In the genomic region with DNA sequence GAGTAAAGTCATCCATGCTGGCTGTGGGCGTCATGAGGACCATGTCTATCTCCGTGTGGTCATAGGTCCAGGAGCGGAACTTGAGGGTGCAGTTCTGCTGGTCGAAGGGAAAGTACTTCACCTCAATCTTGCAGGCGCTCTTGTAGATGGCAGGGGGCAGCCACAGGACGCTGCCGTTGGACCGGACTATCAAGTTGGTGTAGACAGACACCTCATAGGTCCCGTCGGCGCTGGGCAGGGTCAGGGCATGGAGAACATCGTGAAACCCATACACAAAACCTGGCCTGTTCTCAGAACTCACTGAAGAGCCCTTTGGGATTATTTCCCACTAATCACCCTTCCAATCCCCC, we compare ENCODE assay signal across 19 cellular contexts. TPM values are rescaled to one million over a fixed set of nuclear protein-coding genes. Genes with fewer than 3 reads are reported as not detected.
A peak's percentile ranks its signal among the peaks of the same experiment; 100 is the strongest.
DNase-seq lines count a peak whose midpoint lies in the region; ATAC-seq and TF ChIP-seq lines count a peak whose summit lies in the region.
"Had no signal": no experiment of that assay in that cellular context is flagged by ENCODE, and none has a peak within 500 bp of the region (broad histone marks: within the 10 kb centered on the region; RNA-seq: fewer than 3 reads in every experiment).

No MANE protein-coding gene starts in this region.

- TF ChIP-seq POLR2A in stomach (IDR thresholded peaks at IDR 0.05) = no peak
- no peak for TF ChIP-seq POLR2A in spleen (IDR thresholded peaks at IDR 0.05)

- CTCF ChIA-PET in activated naive CD4-positive, alpha-beta T cell treated with anti-CD3 and anti-CD28 coated beads for 36 hours (lab: Charles Lee) = no interaction called here

- H3K4me1 ChIP-seq in stomach (no peaks in the 10 kb centered on the region), spleen (no peaks in the 10 kb centered on the region)

- no peak for TF ChIP-seq EP300 in stomach (IDR thresholded peaks at IDR 0.05)

- H3K27me3 ChIP-seq in stomach (peaks cover 0 to 45% (median 13%) of the 10 kb centered on the region in 3 donors), spleen (replicated peaks in 1 of 7) (peaks cover 0 to 22% (median 0%) of the 10 kb centered on the region in 7 donors)
- H3K27me3 ChIP-seq: BE2C had no signal

- H3K36me3 ChIP-seq in stomach (no peaks in the 10 kb centered on the region), spleen (no peaks in the 10 kb centered on the region)

- H3K4me3 ChIP-seq in stomach = no peak overlapping the region
- no peak overlapping the region for H3K4me3 ChIP-seq in spleen
- H3K4me3 ChIP-seq: GM23338 had no signal

- no peak overlapping the region for H3K4me3 Mint-ChIP-seq in activated naive CD4-positive, alpha-beta T cell treated with anti-CD3 and anti-CD28 coated beads for 36 hours
- H3K4me3 Mint-ChIP-seq: CD4-positive, CD25-positive, alpha-beta regulatory T cell; CD8-positive, alpha-beta memory T cell; GM23338 had no signal

- WGBS in stomach, 5 donors = 91 to 94% (median 92%) methylated on average over 9 to 12 of the region's 12 CpGs
- WGBS in spleen, 5 donors = 92 to 95% (median 95%) methylated on average over 12 of the region's 12 CpGs

- H3K36me3 Mint-ChIP-seq in activated naive CD4-positive, alpha-beta T cell treated with anti-CD3 and anti-CD28 coated beads for 36 hours (ENCODE audit: low read depth) = no peaks in the 10 kb centered on the region
- H3K36me3 Mint-ChIP-seq in activated naive CD4-positive, alpha-beta T cell treated with anti-CD3 and anti-CD28 coated beads, Interleukin-2, amount 50 U/mL, for 72 hours = no peaks in the 10 kb centered on the region
- H3K36me3 Mint-ChIP-seq: CD4-positive, CD25-positive, alpha-beta regulatory T cell had no signal

- intact Hi-C loops in activated naive CD4-positive, alpha-beta T cell treated with anti-CD3 and anti-CD28 coated beads for 36 hours (cut with micrococcal nuclease) = no loop called here
- intact Hi-C loops in stomach (cut with DNase I; ENCODE audit: low total_unique reads) (loop anchor here (10.0 kb wide), 1 partner anchor 555 kb away; no protein-coding TSS in a partner anchor), spleen (cut with DNase I; ENCODE audit: low total_unique reads) (no loop called here)

- no peak for DNase-seq in activated naive CD4-positive, alpha-beta T cell treated with anti-CD3 and anti-CD28 coated beads for 36 hours
- DNase-seq in activated naive CD4-positive, alpha-beta T cell treated with anti-CD3 and anti-CD28 coated beads, Interleukin-2, amount 50 U/mL, for 72 hours (ENCODE audit: low spot score in 2 of 2) = no peak
- DNase-seq in mesenteric fat pad (ENCODE audit: low spot score) (peak; percentile 77), stomach (peak; percentile 9), NCI-H1092 treated with DMSO at 0.1 percent for 48 hours (lab: John Stamatoyannopoulos, UW) (no peak), spleen (no peak), NCI-H2081 (lab: John Stamatoyannopoulos, UW) (no peak)
- DNase-seq: ACHN; BE2C; C1 segment of cervical spinal cord; CD4-positive, CD25-positive, alpha-beta regulatory T cell; CD8-positive, alpha-beta memory T cell; COR-L47; DMS 273 treated with DMSO at 0.1 percent for 48 hours; DMS53; HCEC 1CT had no signal

- ATAC-seq in activated naive CD4-positive, alpha-beta T cell treated with anti-CD3 and anti-CD28 coated beads, Interleukin-2, amount 50 U/mL, for 72 hours = no peak
- ATAC-seq: GM23338 had no signal

- TF ChIP-seq CTCF in stomach (IDR thresholded peaks at IDR 0.05) = no peak
- no peak for TF ChIP-seq CTCF in spleen (IDR thresholded peaks at IDR 0.05 in 8 of 11, conservative IDR thresholded peaks at IDR 0.05 in 3 of 11)

- H3K4me1 Mint-ChIP-seq in activated naive CD4-positive, alpha-beta T cell treated with anti-CD3 and anti-CD28 coated beads for 36 hours (ENCODE audit: low read depth) = no peaks in the 10 kb centered on the region
- H3K4me1 Mint-ChIP-seq: CD4-positive, CD25-positive, alpha-beta regulatory T cell; CD8-positive, alpha-beta memory T cell; GM23338 had no signal

- peaks cover 0 to 14% (median 12%) of the 10 kb centered on the region in 4 donors for H3K9me3 ChIP-seq in stomach
- peaks cover 0 to 18% (median 8%) of the 10 kb centered on the region in 8 donors for H3K9me3 ChIP-seq in spleen
- H3K9me3 ChIP-seq: BE2C had no signal

- H3K27me3 Mint-ChIP-seq in activated naive CD4-positive, alpha-beta T cell treated with anti-CD3 and anti-CD28 coated beads for 36 hours (ENCODE audit: low read depth) = peaks cover 12% of the 10 kb centered on the region

- peaks cover 7% of the 10 kb centered on the region for H3K9me3 Mint-ChIP-seq in activated naive CD4-positive, alpha-beta T cell treated with anti-CD3 and anti-CD28 coated beads for 36 hours
- H3K9me3 Mint-ChIP-seq in activated naive CD4-positive, alpha-beta T cell treated with anti-CD3 and anti-CD28 coated beads, Interleukin-2, amount 50 U/mL, for 72 hours = peaks cover 4 to 7% of the 10 kb centered on the region in 2 donors
- H3K9me3 Mint-ChIP-seq: GM23338 had no signal

- H3K27ac ChIP-seq in stomach (no peak overlapping the region), spleen (no peak overlapping the region)
- H3K27ac ChIP-seq: HL-60 had no signal

- peak overlapping the region; percentile 6 for H3K27ac Mint-ChIP-seq in activated naive CD4-positive, alpha-beta T cell treated with anti-CD3 and anti-CD28 coated beads for 36 hours
- no peak overlapping the region for H3K27ac Mint-ChIP-seq in activated naive CD4-positive, alpha-beta T cell treated with anti-CD3 and anti-CD28 coated beads, Interleukin-2, amount 50 U/mL, for 72 hours
- H3K27ac Mint-ChIP-seq: CD4-positive, CD25-positive, alpha-beta regulatory T cell; CD8-positive, alpha-beta memory T cell; GM23338 had no signal

RNA-seq across cellular contexts. Expression of gene CHRNA3, which starts 8.9 kb away (rescaled TPM):
- not detected for total RNA-seq in activated naive CD4-positive, alpha-beta T cell treated with anti-CD3 and anti-CD28 coated beads for 36 hours
- not detected for total RNA-seq in activated naive CD4-positive, alpha-beta T cell treated with anti-CD3 and anti-CD28 coated beads, Interleukin-2, amount 50 U/mL, for 72 hours
- not detected for total RNA-seq in mesenteric fat pad
- total RNA-seq in stomach = 1 to 10 TPM in 2 of 5 donors, under 1 TPM in 1, not detected in 2; 0.45 to 4.6 (median 2.6) TPM
- polyA plus RNA-seq in stomach = 1 to 10 TPM in 1 of 3 donors, under 1 TPM in 1, not detected in 1; 0.31 to 1.0 TPM
- under 1 TPM in 5 of 7 donors, not detected in 2; 0.23 to 0.66 (median 0.46) TPM for total RNA-seq in spleen
- polyA plus RNA-seq in spleen = 1 to 10 TPM in 1 of 3 donors, under 1 TPM in 2; 0.48 to 1.6 (median 0.74) TPM
- total RNA-seq: CD4-positive, CD25-positive, alpha-beta regulatory T cell; CD8-positive, alpha-beta memory T cell; HT1080 had no signal
- polyA plus RNA-seq: CD8-positive, alpha-beta memory T cell had no signal

RNA-seq across cellular contexts. Expression of gene CHRNB4, which starts 11.3 kb away (rescaled TPM):
- total RNA-seq in activated naive CD4-positive, alpha-beta T cell treated with anti-CD3 and anti-CD28 coated beads for 36 hours = not detected
- not detected for total RNA-seq in activated naive CD4-positive, alpha-beta T cell treated with anti-CD3 and anti-CD28 coated beads, Interleukin-2, amount 50 U/mL, for 72 hours
- total RNA-seq in mesenteric fat pad (not detected), stomach (not detected), spleen (1 to 10 TPM in 1 of 7 donors, under 1 TPM in 6; 0.17 to 1.1 (median 0.28) TPM)
- polyA plus RNA-seq in stomach (under 1 TPM in 1 of 3 donors, not detected in 2; 0.78 TPM), spleen (under 1 TPM; 0.07 to 0.22 (median 0.12) TPM)
- total RNA-seq: CD4-positive, CD25-positive, alpha-beta regulatory T cell; CD8-positive, alpha-beta memory T cell; HT1080 had no signal
- polyA plus RNA-seq: CD4-positive, CD25-positive, alpha-beta regulatory T cell; CD8-positive, alpha-beta memory T cell had no signal

Comparison
In these comparisons a context has a peak if more than half of its experiments do, and no peak if none do; other contexts are left out.
1. DNase-seq: peak in mesenteric fat pad (single experiment) and stomach (single experiment); none in activated naive CD4-positive, alpha-beta T cell treated with anti-CD3 and anti-CD28 coated beads for 36 hours (single experiment), activated naive CD4-positive, alpha-beta T cell treated with anti-CD3 and anti-CD28 coated beads, Interleukin-2, amount 50 U/mL, for 72 hours (0 of 2), NCI-H1092 treated with DMSO at 0.1 percent for 48 hours (single experiment), spleen (single experiment) and NCI-H2081 (0 of 2).